Comparison of ENCODE assay signal across 8 cellular contexts in the genomic region with DNA sequence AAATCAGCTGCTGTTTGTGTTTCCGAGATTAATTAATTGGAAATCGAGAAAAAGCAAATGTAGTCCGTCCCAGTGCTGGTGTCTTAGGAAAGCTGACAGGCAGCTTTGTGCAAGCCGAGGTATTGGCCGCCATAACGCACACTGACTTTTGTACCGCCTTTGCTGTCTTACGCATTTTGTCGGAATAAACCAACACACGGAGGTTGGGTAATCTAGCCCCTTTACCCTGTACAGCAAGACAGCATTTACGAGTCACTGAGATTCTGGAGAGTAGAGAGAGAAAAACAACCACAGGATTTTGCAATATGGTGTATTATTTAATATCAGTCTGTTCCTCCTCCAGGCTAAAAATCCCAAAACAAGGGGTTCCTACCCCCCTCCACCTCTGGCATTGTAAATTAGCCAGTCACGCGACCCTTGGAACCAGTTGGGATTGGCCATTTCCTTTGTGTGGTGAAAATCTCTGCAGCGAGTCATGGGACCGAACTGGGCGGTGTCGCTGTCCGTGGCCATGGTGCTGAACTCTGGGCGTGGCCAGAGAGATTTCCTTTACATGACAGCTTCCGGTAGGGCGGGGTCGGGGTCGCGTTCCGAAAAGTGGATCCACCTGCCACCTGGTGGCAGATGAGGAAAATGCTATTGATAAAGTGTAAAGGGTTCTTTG. TPM values are rescaled to one million over a fixed set of nuclear protein-coding genes. Genes with fewer than 3 reads are reported as not detected.
A peak's percentile ranks its signal among the peaks of the same experiment; 100 is the strongest.
DNase-seq lines count a peak whose midpoint lies in the region; ATAC-seq and TF ChIP-seq lines count a peak whose summit lies in the region.

No MANE protein-coding gene starts in this region.

- in situ Hi-C loops in brain microvascular endothelial cell (cut with HindIII; ENCODE audit: low pct_ligation_motif_present, low sequenced_read_pairs): no loop called here

- H3K27me3 ChIP-seq in brain microvascular endothelial cell (replicated peaks): no peaks in the 10 kb centered on the region
- no peaks in the 10 kb centered on the region for H3K27me3 ChIP-seq in iPS-15b (ENCODE audit: control insufficient read depth, insufficient read depth, low read length)

- TF ChIP-seq CTCF in brain microvascular endothelial cell (IDR thresholded peaks at IDR 0.05; ENCODE audit: low read depth, low read length, missing control alignments): peak; percentile 53

- POLR2A ChIA-PET in HEK293T (lab: Yijun Ruan, JAX): interaction anchor here (0.6 to 2.2 kb wide), 8 partner anchors 29 to 199 kb away, joined by 3 to 33 read pairs (median 4); a partner anchor contains a TSS

- H3K4me3 ChIP-seq in brain microvascular endothelial cell (ENCODE audit: low read depth, low read length) (no peak overlapping the region), iPS-15b (ENCODE audit: low read depth, low read length) (peak overlapping the region; percentile 81)

- H3K36me3 ChIP-seq in brain microvascular endothelial cell (replicated peaks) (no peaks in the 10 kb centered on the region), iPS-15b (ENCODE audit: control insufficient read depth, insufficient read depth, low read length) (no peaks in the 10 kb centered on the region)

- no peaks in the 10 kb centered on the region for H3K9me3 ChIP-seq in iPS-15b (ENCODE audit: control insufficient read depth, insufficient read depth, low read length)

- no peak overlapping the region for H3K27ac ChIP-seq in brain microvascular endothelial cell

- intact Hi-C loops in sciatic nerve (cut with DNase I): no loop called here

- H3K4me1 ChIP-seq in iPS-15b (ENCODE audit: control insufficient read depth, insufficient read depth, low read length): peaks cover 14% of the 10 kb centered on the region

- DNase-seq in DMS 273 treated with DMSO at 0.1 percent for 48 hours (lab: John Stamatoyannopoulos, UW) (peak; percentile 96), HEK293T (ENCODE audit: extremely low spot score) (peak; percentile 91), NCI-H2029 (lab: John Stamatoyannopoulos, UW) (peak; percentile 99), T1000 (lab: John Stamatoyannopoulos, UW) (peak; percentile 85), brain microvascular endothelial cell (peak; percentile 60), sciatic nerve (ENCODE audit: low spot score) (peak; percentile 95)

- H3K9ac ChIP-seq in iPS-15b (ENCODE audit: low read depth, low read length): peak overlapping the region; percentile 97

- CTCF ChIA-PET in HEK293T (lab: Yijun Ruan, JAX): interaction anchor here (0.6 to 3.7 kb wide), 14 partner anchors 8 to 300 kb away, joined by 3 to 80 read pairs (median 4); a partner anchor contains a TSS

- ATAC-seq in sciatic nerve (peak; percentile 99), GM18870 (IDR thresholded peaks at IDR 0.05; ENCODE audit: unreplicated experiment) (no peak)

TF ChIP-seq in HEK293T, 16 proteins besides CTCF, POLR2A, EP300 and RAD21:
- no peak for TF ChIP-seq BHLHE40 (IDR thresholded peaks at IDR 0.05; ENCODE audit: borderline replicate concordance)
- no peak for TF ChIP-seq SUZ12 (IDR thresholded peaks at IDR 0.05)
- TF ChIP-seq HDGF (IDR thresholded peaks at IDR 0.05; ENCODE audit: borderline replicate concordance): no peak
- no peak for TF ChIP-seq LEF1 (IDR thresholded peaks at IDR 0.05; ENCODE audit: borderline replicate concordance)
- TF ChIP-seq TARDBP (IDR thresholded peaks at IDR 0.05): no peak
- no peak for TF ChIP-seq FOXM1 (IDR thresholded peaks at IDR 0.05; ENCODE audit: borderline replicate concordance)
- TF ChIP-seq FOXA1 (IDR thresholded peaks at IDR 0.05): no peak
- no peak for TF ChIP-seq ARNT (IDR thresholded peaks at IDR 0.05)
- no peak for TF ChIP-seq NFRKB (IDR thresholded peaks at IDR 0.05)
- TF ChIP-seq, protein P1, sequence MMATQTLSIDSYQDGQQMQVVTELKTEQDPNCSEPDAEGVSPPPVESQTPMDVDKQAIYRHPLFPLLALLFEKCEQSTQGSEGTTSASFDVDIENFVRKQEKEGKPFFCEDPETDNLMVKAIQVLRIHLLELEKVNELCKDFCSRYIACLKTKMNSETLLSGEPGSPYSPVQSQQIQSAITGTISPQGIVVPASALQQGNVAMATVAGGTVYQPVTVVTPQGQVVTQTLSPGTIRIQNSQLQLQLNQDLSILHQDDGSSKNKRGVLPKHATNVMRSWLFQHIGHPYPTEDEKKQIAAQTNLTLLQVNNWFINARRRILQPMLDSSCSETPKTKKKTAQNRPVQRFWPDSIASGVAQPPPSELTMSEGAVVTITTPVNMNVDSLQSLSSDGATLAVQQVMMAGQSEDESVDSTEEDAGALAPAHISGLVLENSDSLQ (IDR thresholded peaks at IDR 0.05): no peak
- no peak for TF ChIP-seq L3MBTL2 (conservative IDR thresholded peaks at IDR 0.05)
- TF ChIP-seq ELF4 (IDR thresholded peaks at IDR 0.05): no peak
- no peak for TF ChIP-seq ZNF384 (IDR thresholded peaks at IDR 0.05)
- no peak for TF ChIP-seq SP1 (IDR thresholded peaks at IDR 0.05)
- no peak for TF ChIP-seq CTBP1 (IDR thresholded peaks at IDR 0.05; ENCODE audit: borderline replicate concordance)
- TF ChIP-seq FOXK2 (IDR thresholded peaks at IDR 0.05): no peak

RNA-seq across cellular contexts. Expression of a gene that starts 10.3 kb away (rescaled TPM):
- total RNA-seq in sciatic nerve: 0.09 TPM

RNA-seq across cellular contexts. Expression of a gene that starts 53.5 kb away (rescaled TPM):
- 3.8 TPM for total RNA-seq in sciatic nerve

RNA-seq across cellular contexts. Expression of a gene that starts 59.4 kb away (rescaled TPM):
- 4.5 TPM for total RNA-seq in sciatic nerve
